1 cellular context compared by ENCODE assay signal in the genomic region with DNA sequence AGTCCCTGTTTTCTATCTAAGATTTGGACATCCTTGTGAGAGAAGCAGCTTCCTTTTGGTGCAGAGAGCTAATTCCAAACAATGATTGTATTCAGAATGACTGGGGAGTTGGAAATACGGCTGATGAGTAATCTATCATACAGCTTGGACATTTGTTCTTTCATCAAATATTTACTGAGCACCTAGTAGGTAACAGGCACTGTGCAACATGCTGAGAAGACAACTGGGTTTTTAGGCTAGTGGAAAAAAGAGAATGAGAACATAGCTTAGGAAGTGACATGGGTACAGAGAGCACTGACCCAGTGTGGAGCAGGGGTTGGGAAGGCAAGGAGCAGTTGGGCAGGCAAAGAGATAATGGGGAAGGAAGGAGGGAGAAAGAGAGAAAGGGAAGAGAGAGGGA.
TF ChIP-seq lines count a peak whose summit lies in the region.

No MANE protein-coding gene starts in this region.

TF ChIP-seq in HepG2, 621 proteins besides CTCF, POLR2A, EP300 and RAD21 (continued from another document and continues in another):
- TF ChIP-seq JUNB (CRISPR knock-in tag; IDR thresholded peaks at IDR 0.05; ENCODE audit: borderline replicate concordance) (peak; percentile 52; the same call in 1 of the 2 replicates), FOSL2 (CRISPR knock-in tag; IDR thresholded peaks at IDR 0.05) (peak; percentile 80), NCOA1 (CRISPR knock-in tag; IDR thresholded peaks at IDR 0.05) (no peak), NBN (conservative IDR thresholded peaks at IDR 0.05) (no peak), ZNF747 (CRISPR knock-in tag; IDR thresholded peaks at IDR 0.05; ENCODE audit: borderline replicate concordance) (no peak), PHF5A (CRISPR knock-in tag; IDR thresholded peaks at IDR 0.05; ENCODE audit: low read depth, unreplicated experiment) (no peak), HNF4A (CRISPR knock-in tag; IDR thresholded peaks at IDR 0.05) (peak; percentile 39; the same call in 1 of the 2 replicates), ZNF552 (CRISPR knock-in tag; IDR thresholded peaks at IDR 0.05; ENCODE audit: borderline replicate concordance) (no peak), EED (CRISPR knock-in tag; IDR thresholded peaks at IDR 0.05) (no peak), ZNF674 (CRISPR knock-in tag; IDR thresholded peaks at IDR 0.05; ENCODE audit: low read depth) (no peak), MTF2 (CRISPR knock-in tag; IDR thresholded peaks at IDR 0.05; ENCODE audit: borderline replicate concordance) (no peak), MIER3 (CRISPR knock-in tag; IDR thresholded peaks at IDR 0.05; ENCODE audit: borderline replicate concordance) (no peak), PITX1 (CRISPR knock-in tag; IDR thresholded peaks at IDR 0.05) (no peak), ZKSCAN1 (IDR thresholded peaks at IDR 0.05; ENCODE audit: low read length) (peak; percentile 95), CBX2 (IDR thresholded peaks at IDR 0.05; ENCODE audit: low read depth, low read length) (no peak), CBX2 (CRISPR knock-in tag; IDR thresholded peaks at IDR 0.05; ENCODE audit: low read depth) (no peak), ZNF629 (CRISPR knock-in tag; conservative IDR thresholded peaks at IDR 0.05) (no peak), CHD2 (IDR thresholded peaks at IDR 0.05; ENCODE audit: low read depth, low read length) (no peak), NFKBIZ (CRISPR knock-in tag; IDR thresholded peaks at IDR 0.05) (no peak), PLRG1 (conservative IDR thresholded peaks at IDR 0.05) (no peak), ZNF546 (CRISPR knock-in tag; conservative IDR thresholded peaks at IDR 0.05) (no peak), MATR3 (CRISPR knock-in tag; IDR thresholded peaks at IDR 0.05) (no peak), PHF20 (CRISPR knock-in tag; IDR thresholded peaks at IDR 0.05) (no peak), AKNA (CRISPR knock-in tag; IDR thresholded peaks at IDR 0.05; ENCODE audit: borderline replicate concordance) (no peak), ZFP36 (IDR thresholded peaks at IDR 0.05; ENCODE audit: borderline replicate concordance, low read depth, low read length, partially characterized antibody) (no peak), ZNF780A (CRISPR knock-in tag; IDR thresholded peaks at IDR 0.05) (no peak), THRA (CRISPR knock-in tag; IDR thresholded peaks at IDR 0.05; ENCODE audit: borderline replicate concordance) (no peak), NFKB2 (CRISPR knock-in tag; IDR thresholded peaks at IDR 0.05; ENCODE audit: borderline replicate concordance) (no peak), KLF12 (CRISPR knock-in tag; IDR thresholded peaks at IDR 0.05; ENCODE audit: borderline replicate concordance) (no peak), ZNF234 (CRISPR knock-in tag; conservative IDR thresholded peaks at IDR 0.05) (no peak), ZNF510 (CRISPR knock-in tag; IDR thresholded peaks at IDR 0.05; ENCODE audit: low read depth) (no peak), ZNF614 (CRISPR knock-in tag; IDR thresholded peaks at IDR 0.05; ENCODE audit: borderline replicate concordance) (no peak)
- TF ChIP-seq, protein P1, sequence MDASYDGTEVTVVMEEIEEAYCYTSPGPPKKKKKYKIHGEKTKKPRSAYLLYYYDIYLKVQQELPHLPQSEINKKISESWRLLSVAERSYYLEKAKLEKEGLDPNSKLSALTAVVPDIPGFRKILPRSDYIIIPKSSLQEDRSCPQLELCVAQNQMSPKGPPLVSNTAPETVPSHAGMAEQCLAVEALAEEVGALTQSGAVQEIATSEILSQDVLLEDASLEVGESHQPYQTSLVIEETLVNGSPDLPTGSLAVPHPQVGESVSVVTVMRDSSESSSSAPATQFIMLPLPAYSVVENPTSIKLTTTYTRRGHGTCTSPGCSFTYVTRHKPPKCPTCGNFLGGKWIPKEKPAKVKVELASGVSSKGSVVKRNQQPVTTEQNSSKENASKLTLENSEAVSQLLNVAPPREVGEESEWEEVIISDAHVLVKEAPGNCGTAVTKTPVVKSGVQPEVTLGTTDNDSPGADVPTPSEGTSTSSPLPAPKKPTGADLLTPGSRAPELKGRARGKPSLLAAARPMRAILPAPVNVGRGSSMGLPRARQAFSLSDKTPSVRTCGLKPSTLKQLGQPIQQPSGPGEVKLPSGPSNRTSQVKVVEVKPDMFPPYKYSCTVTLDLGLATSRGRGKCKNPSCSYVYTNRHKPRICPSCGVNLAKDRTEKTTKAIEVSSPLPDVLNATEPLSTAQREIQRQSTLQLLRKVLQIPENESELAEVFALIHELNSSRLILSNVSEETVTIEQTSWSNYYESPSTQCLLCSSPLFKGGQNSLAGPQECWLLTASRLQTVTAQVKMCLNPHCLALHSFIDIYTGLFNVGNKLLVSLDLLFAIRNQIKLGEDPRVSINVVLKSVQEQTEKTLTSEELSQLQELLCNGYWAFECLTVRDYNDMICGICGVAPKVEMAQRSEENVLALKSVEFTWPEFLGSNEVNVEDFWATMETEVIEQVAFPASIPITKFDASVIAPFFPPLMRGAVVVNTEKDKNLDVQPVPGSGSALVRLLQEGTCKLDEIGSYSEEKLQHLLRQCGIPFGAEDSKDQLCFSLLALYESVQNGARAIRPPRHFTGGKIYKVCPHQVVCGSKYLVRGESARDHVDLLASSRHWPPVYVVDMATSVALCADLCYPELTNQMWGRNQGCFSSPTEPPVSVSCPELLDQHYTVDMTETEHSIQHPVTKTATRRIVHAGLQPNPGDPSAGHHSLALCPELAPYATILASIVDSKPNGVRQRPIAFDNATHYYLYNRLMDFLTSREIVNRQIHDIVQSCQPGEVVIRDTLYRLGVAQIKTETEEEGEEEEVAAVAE (CRISPR knock-in tag; IDR thresholded peaks at IDR 0.05; ENCODE audit: borderline replicate concordance): no peak
- TF ChIP-seq, protein P2, sequence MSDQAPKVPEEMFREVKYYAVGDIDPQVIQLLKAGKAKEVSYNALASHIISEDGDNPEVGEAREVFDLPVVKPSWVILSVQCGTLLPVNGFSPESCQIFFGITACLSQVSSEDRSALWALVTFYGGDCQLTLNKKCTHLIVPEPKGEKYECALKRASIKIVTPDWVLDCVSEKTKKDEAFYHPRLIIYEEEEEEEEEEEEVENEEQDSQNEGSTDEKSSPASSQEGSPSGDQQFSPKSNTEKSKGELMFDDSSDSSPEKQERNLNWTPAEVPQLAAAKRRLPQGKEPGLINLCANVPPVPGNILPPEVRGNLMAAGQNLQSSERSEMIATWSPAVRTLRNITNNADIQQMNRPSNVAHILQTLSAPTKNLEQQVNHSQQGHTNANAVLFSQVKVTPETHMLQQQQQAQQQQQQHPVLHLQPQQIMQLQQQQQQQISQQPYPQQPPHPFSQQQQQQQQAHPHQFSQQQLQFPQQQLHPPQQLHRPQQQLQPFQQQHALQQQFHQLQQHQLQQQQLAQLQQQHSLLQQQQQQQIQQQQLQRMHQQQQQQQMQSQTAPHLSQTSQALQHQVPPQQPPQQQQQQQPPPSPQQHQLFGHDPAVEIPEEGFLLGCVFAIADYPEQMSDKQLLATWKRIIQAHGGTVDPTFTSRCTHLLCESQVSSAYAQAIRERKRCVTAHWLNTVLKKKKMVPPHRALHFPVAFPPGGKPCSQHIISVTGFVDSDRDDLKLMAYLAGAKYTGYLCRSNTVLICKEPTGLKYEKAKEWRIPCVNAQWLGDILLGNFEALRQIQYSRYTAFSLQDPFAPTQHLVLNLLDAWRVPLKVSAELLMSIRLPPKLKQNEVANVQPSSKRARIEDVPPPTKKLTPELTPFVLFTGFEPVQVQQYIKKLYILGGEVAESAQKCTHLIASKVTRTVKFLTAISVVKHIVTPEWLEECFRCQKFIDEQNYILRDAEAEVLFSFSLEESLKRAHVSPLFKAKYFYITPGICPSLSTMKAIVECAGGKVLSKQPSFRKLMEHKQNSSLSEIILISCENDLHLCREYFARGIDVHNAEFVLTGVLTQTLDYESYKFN (CRISPR knock-in tag; conservative IDR thresholded peaks at IDR 0.05): peak; percentile 66
- TF ChIP-seq, protein P3, sequence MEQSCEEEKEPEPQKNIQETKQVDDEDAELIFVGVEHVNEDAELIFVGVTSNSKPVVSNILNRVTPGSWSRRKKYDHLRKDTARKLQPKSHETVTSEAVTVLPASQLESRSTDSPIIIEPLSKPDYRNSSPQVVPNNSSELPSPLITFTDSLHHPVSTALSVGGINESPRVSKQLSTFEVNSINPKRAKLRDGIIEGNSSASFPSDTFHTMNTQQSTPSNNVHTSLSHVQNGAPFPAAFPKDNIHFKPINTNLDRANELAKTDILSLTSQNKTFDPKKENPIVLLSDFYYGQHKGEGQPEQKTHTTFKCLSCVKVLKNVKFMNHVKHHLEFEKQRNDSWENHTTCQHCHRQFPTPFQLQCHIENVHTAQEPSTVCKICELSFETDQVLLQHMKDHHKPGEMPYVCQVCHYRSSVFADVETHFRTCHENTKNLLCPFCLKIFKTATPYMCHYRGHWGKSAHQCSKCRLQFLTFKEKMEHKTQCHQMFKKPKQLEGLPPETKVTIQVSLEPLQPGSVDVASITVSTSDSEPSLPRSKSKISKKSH (CRISPR knock-in tag; IDR thresholded peaks at IDR 0.05; ENCODE audit: borderline replicate concordance): no peak
- TF ChIP-seq, protein P4, sequence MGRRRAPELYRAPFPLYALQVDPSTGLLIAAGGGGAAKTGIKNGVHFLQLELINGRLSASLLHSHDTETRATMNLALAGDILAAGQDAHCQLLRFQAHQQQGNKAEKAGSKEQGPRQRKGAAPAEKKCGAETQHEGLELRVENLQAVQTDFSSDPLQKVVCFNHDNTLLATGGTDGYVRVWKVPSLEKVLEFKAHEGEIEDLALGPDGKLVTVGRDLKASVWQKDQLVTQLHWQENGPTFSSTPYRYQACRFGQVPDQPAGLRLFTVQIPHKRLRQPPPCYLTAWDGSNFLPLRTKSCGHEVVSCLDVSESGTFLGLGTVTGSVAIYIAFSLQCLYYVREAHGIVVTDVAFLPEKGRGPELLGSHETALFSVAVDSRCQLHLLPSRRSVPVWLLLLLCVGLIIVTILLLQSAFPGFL (CRISPR knock-in tag; IDR thresholded peaks at IDR 0.05): no peak
- TF ChIP-seq, protein P5, sequence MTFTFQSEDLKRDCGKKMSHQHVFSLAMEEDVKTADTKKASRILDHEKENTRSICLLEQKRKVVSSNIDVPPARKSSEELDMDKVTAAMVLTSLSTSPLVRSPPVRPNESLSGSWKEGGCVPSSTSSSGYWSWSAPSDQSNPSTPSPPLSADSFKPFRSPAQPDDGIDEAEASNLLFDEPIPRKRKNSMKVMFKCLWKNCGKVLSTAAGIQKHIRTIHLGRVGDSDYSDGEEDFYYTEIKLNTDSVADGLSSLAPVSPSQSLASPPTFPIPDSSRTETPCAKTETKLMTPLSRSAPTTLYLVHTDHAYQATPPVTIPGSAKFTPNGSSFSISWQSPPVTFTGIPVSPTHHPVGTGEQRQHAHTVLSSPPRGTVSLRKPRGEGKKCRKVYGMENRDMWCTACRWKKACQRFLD (CRISPR knock-in tag; IDR thresholded peaks at IDR 0.05; ENCODE audit: borderline replicate concordance): no peak
